29 cellular contexts compared by ENCODE assay signal in genomic region chr2:131048641-131049040, GRCh38.
"Had no signal": no experiment of that assay in that cellular context is flagged by ENCODE, and none has a peak within 500 bp of the region (broad histone marks: within the 10 kb centered on the region; RNA-seq: fewer than 3 reads in every experiment).

No MANE protein-coding gene starts in this region.

- H3K9me3 ChIP-seq: gastrocnemius medialis, mucosa of descending colon, pancreas, psoas muscle, stomach, thyroid gland had no signal

- H3K9me3 Mint-ChIP-seq: activated CD4-positive, alpha-beta memory T cell treated with anti-CD3 and anti-CD28 coated beads, Interleukin-2, amount 10 ng/mL, durations not matched to agents 7 days and 5 days; activated CD4-positive, alpha-beta T cell treated with anti-CD3 and anti-CD28 coated beads, Interleukin-2, amount 10 ng/mL, durations not matched to agents 7 days and 5 days; activated T-cell treated with anti-CD3 and anti-CD28 coated beads, Interleukin-2, amount 50 U/mL, for 4 hours; activated T-helper 17 cell treated with anti-CD3 and anti-CD28 coated beads, Interleukin-2, amount 50 U/mL, for 72 hours; memory B cell; nephron; stimulated activated naive B cell treated with anti-CD40 and anti-IgM and Interleukin-4, amounts not matched to agents 10 μg/mL and 1 μg/mL and 100 μg/mL, for 72 hours had no signal

- H3K4me1 ChIP-seq: pancreas, stomach, thyroid gland had no signal

- ATAC-seq: activated T-cell treated with anti-CD3 and anti-CD28 coated beads, Interleukin-2, amount 50 U/mL, for 4 hours; activated T-helper 17 cell treated with anti-CD3 and anti-CD28 coated beads, Interleukin-2, amount 50 U/mL, for 72 hours; mucosa of descending colon; pancreas; stimulated activated naive B cell treated with anti-CD40 and anti-IgM and Interleukin-4, amounts not matched to agents 10 μg/mL and 1 μg/mL and 100 μg/mL, for 72 hours had no signal

- H3K4me3 Mint-ChIP-seq: activated CD4-positive, alpha-beta memory T cell treated with anti-CD3 and anti-CD28 coated beads, Interleukin-2, amount 10 ng/mL, durations not matched to agents 7 days and 5 days; activated CD4-positive, alpha-beta T cell treated with anti-CD3 and anti-CD28 coated beads, Interleukin-2, amount 10 ng/mL, durations not matched to agents 7 days and 5 days; activated T-cell treated with anti-CD3 and anti-CD28 coated beads, Interleukin-2, amount 50 U/mL, for 4 hours; activated T-helper 17 cell treated with anti-CD3 and anti-CD28 coated beads, Interleukin-2, amount 50 U/mL, for 72 hours; memory B cell; nephron; stimulated activated naive B cell treated with anti-CD40 and anti-IgM and Interleukin-4, amounts not matched to agents 10 μg/mL and 1 μg/mL and 100 μg/mL, for 72 hours had no signal

- H3K27ac Mint-ChIP-seq: activated CD4-positive, alpha-beta memory T cell treated with anti-CD3 and anti-CD28 coated beads, Interleukin-2, amount 10 ng/mL, durations not matched to agents 7 days and 5 days; activated T-helper 17 cell treated with anti-CD3 and anti-CD28 coated beads, Interleukin-2, amount 50 U/mL, for 72 hours; memory B cell; nephron had no signal

- H3K27me3 ChIP-seq: dorsolateral prefrontal cortex, gastrocnemius medialis, pancreas, stomach, thyroid gland had no signal

- DNase-seq: activated CD4-positive, alpha-beta memory T cell treated with anti-CD3 and anti-CD28 coated beads, Interleukin-2, amount 10 ng/mL, durations not matched to agents 7 days and 5 days; activated CD4-positive, alpha-beta T cell treated with anti-CD3 and anti-CD28 coated beads for 1 hour; activated CD4-positive, alpha-beta T cell treated with anti-CD3 and anti-CD28 coated beads, Interleukin-2, amount 10 ng/mL, durations not matched to agents 7 days and 5 days; activated gamma-delta T cell treated with Interleukin-2 at 50 U/mL for 16 hours; activated naive CD4-positive, alpha-beta T cell treated with anti-CD3 and anti-CD28 coated beads, Interleukin-2, amount 50 U/mL, for 16 hours; activated T-cell treated with anti-CD3 and anti-CD28 coated beads, Interleukin-2, amount 50 U/mL, for 4 hours; dorsolateral prefrontal cortex; effector memory CD4-positive, alpha-beta T cell; erythroblast; glutamatergic neuron; mucosa of descending colon; nucleus accumbens; pancreas; psoas muscle; stimulated activated CD4-positive, alpha-beta T cell treated with anti-CD3 and anti-CD28 coated beads, Interleukin-1b, Interleukin-23, amount 100 ng/mL, for 48 hours; stimulated activated CD4-positive, alpha-beta T cell treated with anti-CD3 and anti-CD28 coated beads, Interleukin-4, amount 100 ng/mL, for 4 hours; stimulated activated CD8-positive, alpha-beta memory T cell treated with anti-CD3 and anti-CD28 coated beads, Interleukin-4, amount 100 ng/mL, for 48 hours; stimulated activated naive B cell treated with anti-CD40 and anti-IgM and Interleukin-4, amounts not matched to agents 10 μg/mL and 1 μg/mL and 100 μg/mL, for 72 hours; stomach; T-helper 9 cell; thyroid gland; WERI-Rb-1 had no signal

- H3K27me3 Mint-ChIP-seq: activated CD4-positive, alpha-beta memory T cell treated with anti-CD3 and anti-CD28 coated beads, Interleukin-2, amount 10 ng/mL, durations not matched to agents 7 days and 5 days; activated CD4-positive, alpha-beta T cell treated with anti-CD3 and anti-CD28 coated beads, Interleukin-2, amount 10 ng/mL, durations not matched to agents 7 days and 5 days; activated T-helper 17 cell treated with anti-CD3 and anti-CD28 coated beads, Interleukin-2, amount 50 U/mL, for 72 hours; memory B cell; stimulated activated naive B cell treated with anti-CD40 and anti-IgM and Interleukin-4, amounts not matched to agents 10 μg/mL and 1 μg/mL and 100 μg/mL, for 72 hours had no signal

- H3K27ac ChIP-seq: coronary artery, pancreas, psoas muscle, SK-N-MC, stomach, thyroid gland, WERI-Rb-1 had no signal

- H3K4me1 Mint-ChIP-seq: activated CD4-positive, alpha-beta memory T cell treated with anti-CD3 and anti-CD28 coated beads, Interleukin-2, amount 10 ng/mL, durations not matched to agents 7 days and 5 days; activated CD4-positive, alpha-beta T cell treated with anti-CD3 and anti-CD28 coated beads, Interleukin-2, amount 10 ng/mL, durations not matched to agents 7 days and 5 days; activated T-helper 17 cell treated with anti-CD3 and anti-CD28 coated beads, Interleukin-2, amount 50 U/mL, for 72 hours; nephron had no signal

- H3K4me3 ChIP-seq: coronary artery, dorsolateral prefrontal cortex, gastrocnemius medialis, mucosa of descending colon, pancreas, psoas muscle, SK-N-MC, smooth muscle cell, stomach, thyroid gland had no signal
